Comparison of ENCODE assay signal across 9 cellular contexts in genomic region chr21:39182016-39182415, GRCh38. TPM values are rescaled to one million over a fixed set of nuclear protein-coding genes. Genes with fewer than 3 reads are reported as not detected.
DNase-seq lines count a peak whose midpoint lies in the region; ATAC-seq and TF ChIP-seq lines count a peak whose summit lies in the region.
"Had no signal": no experiment of that assay in that cellular context is flagged by ENCODE, and none has a peak within 500 bp of the region (broad histone marks: within the 10 kb centered on the region; RNA-seq: fewer than 3 reads in every experiment).

No MANE protein-coding gene starts in this region.

- H3K36me3 ChIP-seq in breast epithelium = no peaks in the 10 kb centered on the region
- no peaks in the 10 kb centered on the region for H3K36me3 ChIP-seq in muscle layer of colon (ENCODE audit: insufficient read depth, low read length)

- DNase-seq in AG10803 (ENCODE audit: low read depth) = no peak
- no peak for DNase-seq in breast epithelium (ENCODE audit: low spot score in 2 of 2)
- DNase-seq in stimulated activated CD4-positive, alpha-beta T cell treated with anti-CD3 and anti-CD28 coated beads, Interleukin-2, amount 100 ng/mL, for 48 hours = no peak
- no peak for DNase-seq in activated CD4-positive, alpha-beta T cell treated with anti-CD3 and anti-CD28 coated beads, Interleukin-2, amount 50 U/mL, for 1 hour
- DNase-seq: islet precursor cell had no signal

- ATAC-seq in HG03108 (IDR thresholded peaks at IDR 0.05; ENCODE audit: unreplicated experiment) = no peak
- ATAC-seq in HG03025 (IDR thresholded peaks at IDR 0.05; ENCODE audit: low FRiP score, unreplicated experiment) = no peak

- H3K4me1 Mint-ChIP-seq in IgD-negative memory B cell = peaks cover 22 to 44% (median 43%) of the 10 kb centered on the region in 3 donors

- no peak for TF ChIP-seq POLR2A in breast epithelium (IDR thresholded peaks at IDR 0.05)

- H3K27ac ChIP-seq in breast epithelium (no peak overlapping the region), muscle layer of colon (ENCODE audit: low read depth, low read length) (no peak overlapping the region)

- H3K4me1 ChIP-seq in breast epithelium = peaks cover 0 to 5% of the 10 kb centered on the region in 2 donors
- peaks cover 29% of the 10 kb centered on the region for H3K4me1 ChIP-seq in muscle layer of colon (ENCODE audit: insufficient read depth, low read length)

- no peaks in the 10 kb centered on the region for H3K36me3 Mint-ChIP-seq in IgD-negative memory B cell

- H3K4me3 ChIP-seq in AG10803 (ENCODE audit: low read length) (peak overlapping the region; percentile 92), breast epithelium (peak overlapping the region in 2 of 3 donors; percentile 72 to 88), muscle layer of colon (ENCODE audit: low read depth in 1 of 2, low read length in 2 of 2) (peak overlapping the region; percentile 82)

- H3K27ac Mint-ChIP-seq in IgD-negative memory B cell = peak overlapping the region in 2 of 3 donors; percentile 76 to 95

- H3K4me3 Mint-ChIP-seq in IgD-negative memory B cell = peak overlapping the region; percentile 98 to 99 (median 98)

- H3K9me3 ChIP-seq in breast epithelium (no peaks in the 10 kb centered on the region), muscle layer of colon (ENCODE audit: low read length) (no peaks in the 10 kb centered on the region)

- intact Hi-C loops in breast epithelium (cut with DNase I; ENCODE audit: low total_unique reads) = no loop called here

- H3K27me3 ChIP-seq in breast epithelium (no peaks in the 10 kb centered on the region), muscle layer of colon (ENCODE audit: control insufficient read depth in 1 of 2, insufficient read depth in 2 of 2, low read length in 2 of 2) (no peaks in the 10 kb centered on the region)

- peak overlapping the region; percentile 72 for H3K9ac ChIP-seq in muscle layer of colon (ENCODE audit: low read length)

- H3K9me3 Mint-ChIP-seq in IgD-negative memory B cell = no peaks in the 10 kb centered on the region

- H3K27me3 Mint-ChIP-seq in IgD-negative memory B cell = no peaks in the 10 kb centered on the region

- TF ChIP-seq CTCF in AG10803 (conservative IDR thresholded peaks at IDR 0.05; ENCODE audit: low read length) (no peak), breast epithelium (IDR thresholded peaks at IDR 0.05) (no peak)

RNA-seq across cellular contexts. Expression of gene PSMG1, which starts 1.2 kb away (rescaled TPM):
- polyA plus RNA-seq in IgD-negative memory B cell = 39.4 TPM
- total RNA-seq in breast epithelium = 10 to 100 TPM; 19.7 to 25.9 (median 24.7) TPM
